Comparison of ENCODE assay signal across 11 cellular contexts in the genomic region with DNA sequence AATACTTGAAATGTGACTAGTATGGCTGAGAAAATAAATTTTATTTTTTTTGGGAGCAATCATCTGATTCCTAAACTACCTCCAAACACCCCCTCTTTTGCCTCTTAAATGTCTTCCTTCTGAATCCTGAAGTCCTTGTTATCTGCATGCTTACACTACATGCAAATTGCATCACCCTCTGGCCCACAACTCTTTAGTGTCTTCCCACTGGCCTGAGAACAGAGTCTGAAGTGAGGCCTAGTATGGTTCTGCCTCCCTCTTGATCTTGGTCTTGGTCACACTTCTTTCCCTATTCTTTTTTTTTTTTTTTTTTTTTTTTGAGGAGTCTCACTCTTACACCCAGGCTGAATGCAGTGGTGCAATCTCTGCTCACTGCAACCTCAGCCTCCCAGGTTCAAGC. TPM values are rescaled to one million over a fixed set of nuclear protein-coding genes. Genes with fewer than 3 reads are reported as not detected.
"Had no signal": no experiment of that assay in that cellular context is flagged by ENCODE, and none has a peak within 500 bp of the region (broad histone marks: within the 10 kb centered on the region; RNA-seq: fewer than 3 reads in every experiment).

No MANE protein-coding gene starts in this region.

- H2AFZ ChIP-seq: GM23248 had no signal

- H3K4me1 ChIP-seq: HAP-1 had no signal

- H3K4me3 ChIP-seq: GM23248, HAP-1 had no signal

- H3K27ac Mint-ChIP-seq: HFFc6, IgD-negative memory B cell had no signal

- H3K4me3 Mint-ChIP-seq: HFFc6 had no signal

- DNase-seq: GM23248, GOT3, H7, HFFc6 had no signal

- ATAC-seq: HCT116, HepG2 had no signal

- H3K9me3 Mint-ChIP-seq: IgD-negative memory B cell had no signal

- H3K27me3 Mint-ChIP-seq: IgD-negative memory B cell had no signal

- H3K27ac ChIP-seq: GM23248, HL-60 had no signal

- FAIRE-seq: HepG2 had no signal

- H3K9me3 ChIP-seq: HAP-1 had no signal

- H3K9ac ChIP-seq: GM23248 had no signal

RNA-seq across cellular contexts. Expression of gene MBD3L1, which starts 4.9 kb away (rescaled TPM):
- total RNA-seq: GM23248, H4, H7, HepG2, HFFc6, HT1080 had no signal
- polyA plus RNA-seq: GM23248, HepG2, IgD-negative memory B cell had no signal
